9 cellular contexts compared by ENCODE assay signal in the genomic region with DNA sequence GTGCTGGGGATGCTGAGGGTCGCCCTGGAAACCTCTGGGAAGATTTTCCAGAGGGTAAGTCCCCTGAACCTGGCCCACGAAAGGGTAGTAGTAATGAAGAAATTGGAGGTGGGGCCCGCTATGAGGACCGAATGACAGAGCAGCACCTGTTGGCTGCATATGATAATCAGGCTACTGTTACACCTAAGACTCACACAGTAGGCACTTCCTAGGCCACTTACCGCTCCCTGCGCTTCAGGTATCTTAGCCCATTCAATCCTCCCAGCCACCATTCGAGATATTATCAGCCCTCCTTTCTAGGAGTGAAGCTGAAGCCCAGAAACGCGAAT. TPM values are rescaled to one million over a fixed set of nuclear protein-coding genes. Genes with fewer than 3 reads are reported as not detected.
DNase-seq lines count a peak whose midpoint lies in the region; ATAC-seq and TF ChIP-seq lines count a peak whose summit lies in the region.
"Had no signal": no experiment of that assay in that cellular context is flagged by ENCODE, and none has a peak within 500 bp of the region (broad histone marks: within the 10 kb centered on the region; RNA-seq: fewer than 3 reads in every experiment).

No MANE protein-coding gene starts in this region.

- no peak overlapping the region for H3K4me3 ChIP-seq in CD4-positive, CD25-positive, alpha-beta regulatory T cell (ENCODE audit: low read depth, low read length)
- H3K4me3 ChIP-seq in HEK293 (ENCODE audit: low read depth, low read length) (no peak overlapping the region), aorta (ENCODE audit: low read length in 2 of 2) (no peak overlapping the region), spleen (peak overlapping the region in 2 of 8 donors; percentile 9 to 38)

- no peaks in the 10 kb centered on the region for H3K9me3 Mint-ChIP-seq in CD4-positive, CD25-positive, alpha-beta regulatory T cell
- no peaks in the 10 kb centered on the region for H3K9me3 Mint-ChIP-seq in activated CD8-positive, alpha-beta T cell treated with anti-CD3 and anti-CD28 coated beads for 36 hours
- H3K9me3 Mint-ChIP-seq in naive B cell = no peaks in the 10 kb centered on the region

- no peak for DNase-seq in CD4-positive, CD25-positive, alpha-beta regulatory T cell
- DNase-seq in activated CD8-positive, alpha-beta T cell treated with anti-CD3 and anti-CD28 coated beads for 36 hours = no peak
- no peak for DNase-seq in naive B cell
- DNase-seq in Kasumi-1 (lab: John Stamatoyannopoulos, UW) = no peak
- DNase-seq in aorta = no peak
- DNase-seq in spleen = no peak

- TF ChIP-seq CTCF in HEK293 (tag by site-specific recombination; IDR thresholded peaks at IDR 0.05) = no peak
- peak; percentile 55 for TF ChIP-seq CTCF in activated CD8-positive, alpha-beta T cell treated with anti-CD3 and anti-CD28 coated beads for 36 hours (IDR thresholded peaks at IDR 0.05)
- peak in 5 of 11 experiments; percentile 9 to 66 (median 27) for TF ChIP-seq CTCF in spleen (IDR thresholded peaks at IDR 0.05 in 8 of 11, conservative IDR thresholded peaks at IDR 0.05 in 3 of 11)

- intact Hi-C loops in activated CD8-positive, alpha-beta T cell treated with anti-CD3 and anti-CD28 coated beads for 36 hours (cut with micrococcal nuclease) = loop anchor here (1.0 to 10.0 kb wide), 3 partner anchors 31 to 217 kb away; partner anchors contain the start of genes KMT2B and NFKBID
- intact Hi-C loops in aorta (cut with DNase I) = loop anchor here (1.0 to 10.0 kb wide), 7 partner anchors 31 to 239 kb away; partner anchors contain the start of genes PSENEN (in 2 of the 2), U2AF1L4 (in 2 of the 2), LIN37 (in 1 of the 2) and NFKBID (in 1 of the 2)
- intact Hi-C loops in spleen (cut with DNase I; ENCODE audit: low total_unique reads) = loop anchor here (2.0 kb wide), 1 partner anchor 47 kb away; no protein-coding TSS in a partner anchor

- POLR2A ChIA-PET in HEK293 (lab: Yijun Ruan, JAX) = interaction anchor here (0.9 to 2.0 kb wide), 16 partner anchors 10 to 191 kb away, joined by 3 to 23 read pairs (median 6); partner anchors contain the start of genes LIN37, NFKBID, POLR2I and PROSER3
- POLR2A ChIA-PET in activated CD8-positive, alpha-beta T cell treated with anti-CD3 and anti-CD28 coated beads for 36 hours (lab: Charles Lee) = interaction anchor here (1.0 to 3.1 kb wide), 2 partner anchors 26 to 49 kb away, joined by 3 to 13 read pairs; no protein-coding TSS in a partner anchor

- no peaks in the 10 kb centered on the region for H3K36me3 Mint-ChIP-seq in CD4-positive, CD25-positive, alpha-beta regulatory T cell
- no peaks in the 10 kb centered on the region for H3K36me3 Mint-ChIP-seq in activated CD8-positive, alpha-beta T cell treated with anti-CD3 and anti-CD28 coated beads for 36 hours (ENCODE audit: low read depth)
- H3K36me3 Mint-ChIP-seq in naive B cell = no peaks in the 10 kb centered on the region

- TF ChIP-seq POLR2A in spleen (IDR thresholded peaks at IDR 0.05) = no peak

- WGBS in aorta, 2 donors = 4% methylated on average over 9 of the region's 9 CpGs
- WGBS in spleen, 5 donors = 8 to 12% (median 9%) methylated on average over 9 of the region's 9 CpGs

- CTCF ChIA-PET in HEK293 (lab: Yijun Ruan, JAX) = interaction anchor here (0.6 to 8.0 kb wide), 37 partner anchors 9 to 1181 kb away, joined by 3 to 185 read pairs (median 4); partner anchors contain the start of genes APLP1, CAPNS1, KIRREL2 and LIN37
- CTCF ChIA-PET in activated CD8-positive, alpha-beta T cell treated with anti-CD3 and anti-CD28 coated beads for 36 hours (lab: Charles Lee) = interaction anchor here (0.6 to 7.0 kb wide), 11 partner anchors 10 to 239 kb away, joined by 3 to 88 read pairs (median 4); no protein-coding TSS in a partner anchor

- H3K27me3 ChIP-seq in CD4-positive, CD25-positive, alpha-beta regulatory T cell (ENCODE audit: control insufficient read depth, insufficient read depth, low read length) = no peaks in the 10 kb centered on the region
- no peaks in the 10 kb centered on the region for H3K27me3 ChIP-seq in aorta (ENCODE audit: control insufficient read depth in 1 of 2, insufficient read depth in 2 of 2, low read length in 1 of 2)
- H3K27me3 ChIP-seq in spleen (replicated peaks in 1 of 7) = peaks cover 0 to 20% (median 0%) of the 10 kb centered on the region in 7 donors

- H3K36me3 ChIP-seq in CD4-positive, CD25-positive, alpha-beta regulatory T cell (ENCODE audit: control insufficient read depth, insufficient read depth, low read length) = no peaks in the 10 kb centered on the region
- H3K36me3 ChIP-seq in HEK293 (ENCODE audit: control insufficient read depth in 2 of 2, insufficient read depth in 1 of 2, low read length in 2 of 2) (no peaks in the 10 kb centered on the region), aorta (ENCODE audit: control insufficient read depth in 1 of 2, insufficient read depth in 2 of 2, low read length in 1 of 2) (no peaks in the 10 kb centered on the region), spleen (no peaks in the 10 kb centered on the region)

- peaks cover 7% of the 10 kb centered on the region for H3K27me3 Mint-ChIP-seq in CD4-positive, CD25-positive, alpha-beta regulatory T cell
- no peaks in the 10 kb centered on the region for H3K27me3 Mint-ChIP-seq in activated CD8-positive, alpha-beta T cell treated with anti-CD3 and anti-CD28 coated beads for 36 hours
- peaks cover 6 to 14% (median 9%) of the 10 kb centered on the region in 3 donors for H3K27me3 Mint-ChIP-seq in naive B cell

- peak in 1 of 2 donors; percentile 0 for ATAC-seq in CD4-positive, CD25-positive, alpha-beta regulatory T cell (ENCODE audit: low read depth in 2 of 2)
- peak; percentile 6 for ATAC-seq in activated CD8-positive, alpha-beta T cell treated with anti-CD3 and anti-CD28 coated beads for 36 hours
- ATAC-seq in naive B cell (ENCODE audit: low read depth in 2 of 2) (peak in 1 of 2 donors; percentile 1), aorta (ENCODE audit: low FRiP score) (no peak), GM21825 (IDR thresholded peaks at IDR 0.05; ENCODE audit: unreplicated experiment) (no peak)

- H3K4me3 Mint-ChIP-seq in CD4-positive, CD25-positive, alpha-beta regulatory T cell = peak overlapping the region; percentile 46 to 86 (median 74)
- H3K4me3 Mint-ChIP-seq in activated CD8-positive, alpha-beta T cell treated with anti-CD3 and anti-CD28 coated beads for 36 hours = peak overlapping the region; percentile 34
- peak overlapping the region in 6 of 8 donors; percentile 45 to 82 (median 70) for H3K4me3 Mint-ChIP-seq in naive B cell

- no peaks in the 10 kb centered on the region for H3K9me3 ChIP-seq in CD4-positive, CD25-positive, alpha-beta regulatory T cell (ENCODE audit: control insufficient read depth in 2 of 2, low read length in 2 of 2)
- H3K9me3 ChIP-seq in HEK293 (ENCODE audit: control insufficient read depth, insufficient read depth, low read depth, low read length) (no peaks in the 10 kb centered on the region; the same call in 1 of the 2 replicates), aorta (ENCODE audit: control insufficient read depth, low read length) (no peaks in the 10 kb centered on the region), spleen (no peaks in the 10 kb centered on the region)

- H3K4me1 Mint-ChIP-seq in CD4-positive, CD25-positive, alpha-beta regulatory T cell = peaks cover 6 to 56% (median 23%) of the 10 kb centered on the region in 4 donors
- H3K4me1 Mint-ChIP-seq in activated CD8-positive, alpha-beta T cell treated with anti-CD3 and anti-CD28 coated beads for 36 hours (ENCODE audit: low read depth) = peaks cover 28% of the 10 kb centered on the region
- H3K4me1 Mint-ChIP-seq in naive B cell = peaks cover 30 to 47% (median 33%) of the 10 kb centered on the region in 3 donors

- H3K27ac Mint-ChIP-seq in CD4-positive, CD25-positive, alpha-beta regulatory T cell = peak overlapping the region in 2 of 3 donors; percentile 90 to 93
- no peak overlapping the region for H3K27ac Mint-ChIP-seq in activated CD8-positive, alpha-beta T cell treated with anti-CD3 and anti-CD28 coated beads for 36 hours
- H3K27ac Mint-ChIP-seq in naive B cell = peak overlapping the region in 5 of 6 donors; percentile 33 to 95 (median 88)

- H3K4me1 ChIP-seq in CD4-positive, CD25-positive, alpha-beta regulatory T cell (ENCODE audit: control insufficient read depth, insufficient read depth, low read length, poor library complexity, severe bottlenecking) = peaks cover 40% of the 10 kb centered on the region
- H3K4me1 ChIP-seq in HEK293 (ENCODE audit: control insufficient read depth, insufficient read depth, low read length) (peaks cover 14% of the 10 kb centered on the region), aorta (ENCODE audit: control insufficient read depth in 1 of 2, insufficient read depth in 2 of 2, low read length in 2 of 2) (no peaks in the 10 kb centered on the region), spleen (peaks cover 19 to 69% (median 48%) of the 10 kb centered on the region in 6 donors)

- peak overlapping the region; percentile 84 for H3K27ac ChIP-seq in CD4-positive, CD25-positive, alpha-beta regulatory T cell (ENCODE audit: insufficient read depth, low read length, poor library complexity, severe bottlenecking)
- H3K27ac ChIP-seq in HEK293 (ENCODE audit: extremely low read depth, low read depth, low read length) = no peak overlapping the region
- no peak overlapping the region for H3K27ac ChIP-seq in aorta (ENCODE audit: low read depth in 1 of 2, low read length in 2 of 2)
- peak overlapping the region in 4 of 8 donors; percentile 38 to 93 (median 91) for H3K27ac ChIP-seq in spleen

RNA-seq across cellular contexts. Expression of gene LRFN3, which starts 4.3 kb away (rescaled TPM):
- total RNA-seq in CD4-positive, CD25-positive, alpha-beta regulatory T cell = 7.7 TPM
- 1 to 10 TPM in 1 of 4 donors, under 1 TPM in 3; 0.63 to 1.4 (median 0.84) TPM for polyA plus RNA-seq in CD4-positive, CD25-positive, alpha-beta regulatory T cell
- total RNA-seq in activated CD8-positive, alpha-beta T cell treated with anti-CD3 and anti-CD28 coated beads for 36 hours = 1 to 10 TPM; 4.8 to 6.6 TPM
- under 1 TPM in 3 of 6 donors, not detected in 3; 0.12 to 0.22 (median 0.14) TPM for polyA plus RNA-seq in naive B cell (ENCODE audit: low read depth in 6 of 6)
- total RNA-seq in aorta = 10 to 100 TPM; 14.5 to 15.1 TPM
- polyA plus RNA-seq in aorta = 1 to 10 TPM; 2.0 to 6.1 TPM
- total RNA-seq in spleen = 10 to 100 TPM in 4 of 7 donors, 1 to 10 TPM in 3; 7.8 to 18.2 (median 11.5) TPM
- polyA plus RNA-seq in spleen = 1 to 10 TPM in 2 of 3 donors, under 1 TPM in 1; 0.76 to 8.0 (median 1.2) TPM

RNA-seq across cellular contexts. Expression of gene TYROBP, which starts 23.7 kb away (rescaled TPM):
- total RNA-seq in CD4-positive, CD25-positive, alpha-beta regulatory T cell = not detected
- 1 to 10 TPM in 3 of 4 donors, under 1 TPM in 1; 0.49 to 6.9 (median 2.1) TPM for polyA plus RNA-seq in CD4-positive, CD25-positive, alpha-beta regulatory T cell
- 1 to 10 TPM in 1 of 2 experiments, under 1 TPM in 1; 0.81 to 1.5 TPM for total RNA-seq in activated CD8-positive, alpha-beta T cell treated with anti-CD3 and anti-CD28 coated beads for 36 hours
- 10 to 100 TPM in 2 of 6 donors, 1 to 10 TPM in 4; 3.4 to 28.6 (median 8.3) TPM for polyA plus RNA-seq in naive B cell (ENCODE audit: low read depth in 6 of 6)
- 100 to 1,000 TPM in 1 of 2 donors, 10 to 100 TPM in 1; 98.9 to 117 TPM for total RNA-seq in aorta
- 100 to 1,000 TPM in 1 of 2 donors, 10 to 100 TPM in 1; 48.8 to 327 TPM for polyA plus RNA-seq in aorta
- total RNA-seq in spleen = 100 to 1,000 TPM; 292 to 747 (median 403) TPM
- polyA plus RNA-seq in spleen = 100 to 1,000 TPM; 281 to 446 (median 285) TPM
- total RNA-seq: T-helper 2 cell treated with Interferon-gamma antibody and Interleukin-4, amounts not matched to agents 100 ng/mL and 5 ng/mL, for 36 hours had no signal

RNA-seq across cellular contexts. Expression of gene HCST, which starts 29.5 kb away (rescaled TPM):
- total RNA-seq in CD4-positive, CD25-positive, alpha-beta regulatory T cell = 104 TPM
- 100 to 1,000 TPM; 640 to 863 (median 760) TPM for polyA plus RNA-seq in CD4-positive, CD25-positive, alpha-beta regulatory T cell
- total RNA-seq in activated CD8-positive, alpha-beta T cell treated with anti-CD3 and anti-CD28 coated beads for 36 hours = 10 to 100 TPM; 57.1 to 72.0 TPM
- polyA plus RNA-seq in naive B cell (ENCODE audit: low read depth in 6 of 6) = 10 to 100 TPM; 33.8 to 58.5 (median 47.5) TPM
- total RNA-seq in aorta = 10 to 100 TPM; 18.7 TPM
- polyA plus RNA-seq in aorta = 10 to 100 TPM in 1 of 2 donors, 1 to 10 TPM in 1; 7.3 to 20.9 TPM
- 10 to 100 TPM; 31.5 to 80.4 (median 58.2) TPM for total RNA-seq in spleen
- 100 to 1,000 TPM; 119 to 130 (median 122) TPM for polyA plus RNA-seq in spleen

RNA-seq across cellular contexts. Expression of gene NFKBID, which starts 31.5 kb away (rescaled TPM):
- total RNA-seq in CD4-positive, CD25-positive, alpha-beta regulatory T cell = 120 TPM
- polyA plus RNA-seq in CD4-positive, CD25-positive, alpha-beta regulatory T cell = 1 to 10 TPM; 2.7 to 4.2 (median 3.6) TPM
- 10 to 100 TPM; 80.8 to 81.2 TPM for total RNA-seq in activated CD8-positive, alpha-beta T cell treated with anti-CD3 and anti-CD28 coated beads for 36 hours
- polyA plus RNA-seq in naive B cell (ENCODE audit: low read depth in 6 of 6) = 10 to 100 TPM; 13.5 to 79.7 (median 55.3) TPM
- 10 to 100 TPM; 18.9 to 19.4 TPM for total RNA-seq in aorta
- 10 to 100 TPM in 1 of 2 donors, 1 to 10 TPM in 1; 2.9 to 10.4 TPM for polyA plus RNA-seq in aorta
- 10 to 100 TPM; 19.6 to 57.5 (median 30.3) TPM for total RNA-seq in spleen
- 10 to 100 TPM; 12.6 to 19.7 (median 18.1) TPM for polyA plus RNA-seq in spleen

Comparison
In these comparisons a context has a peak if more than half of its experiments do, and no peak if none do; other contexts are left out.
1. RNA of gene TYROBP, which starts 23.7 kb away (total RNA-seq): 292 to 747 TPM in spleen and 98.9 to 117 TPM in aorta; 0.81 to 1.5 TPM in activated CD8-positive, alpha-beta T cell treated with anti-CD3 and anti-CD28 coated beads for 36 hours and not detected in CD4-positive, CD25-positive, alpha-beta regulatory T cell (single experiment); every median in the first group is over 10 times any median in the second.
2. Peak in every context shown above with its lines, with median percentiles within 50 percentile points of each other: H3K4me3 Mint-ChIP-seq.